Comparison of ENCODE assay signal across 9 cellular contexts in genomic region chr17:76241205-76241539, GRCh38. TPM values are rescaled to one million over a fixed set of nuclear protein-coding genes. Genes with fewer than 3 reads are reported as not detected.
A peak's percentile ranks its signal among the peaks of the same experiment; 100 is the strongest.
DNase-seq lines count a peak whose midpoint lies in the region; ATAC-seq and TF ChIP-seq lines count a peak whose summit lies in the region.
"Had no signal": no experiment of that assay in that cellular context is flagged by ENCODE, and none has a peak within 500 bp of the region (broad histone marks: within the 10 kb centered on the region; RNA-seq: fewer than 3 reads in every experiment).

No MANE protein-coding gene starts in this region.

- H3K4me1 ChIP-seq in colonic mucosa (no peaks in the 10 kb centered on the region), mononuclear cell (ENCODE audit: insufficient read depth, low read length) (peaks cover 37% of the 10 kb centered on the region), uterus (no peaks in the 10 kb centered on the region)

- no peaks in the 10 kb centered on the region for H3K9me3 Mint-ChIP-seq in activated naive CD4-positive, alpha-beta T cell treated with anti-CD3 and anti-CD28 coated beads, Interleukin-2, amount 50 U/mL, for 24 hours

- H3K27me3 Mint-ChIP-seq in activated naive CD4-positive, alpha-beta T cell treated with anti-CD3 and anti-CD28 coated beads, Interleukin-2, amount 50 U/mL, for 24 hours: no peaks in the 10 kb centered on the region

- H3K27me3 ChIP-seq in colonic mucosa: no peaks in the 10 kb centered on the region
- peaks cover 52% of the 10 kb centered on the region for H3K27me3 ChIP-seq in mononuclear cell (ENCODE audit: insufficient read depth, low read length)
- H3K27me3 ChIP-seq in uterus: peaks cover 0 to 4% of the 10 kb centered on the region in 2 donors

- no peak for DNase-seq in activated naive CD4-positive, alpha-beta T cell treated with anti-CD3 and anti-CD28 coated beads, Interleukin-2, amount 50 U/mL, for 16 hours
- no peak for DNase-seq in colonic mucosa
- peak in 1 of 2 donors; percentile 31 for DNase-seq in uterus
- DNase-seq in effector CD8-positive, alpha-beta T cell (lab: John Stamatoyannopoulos, UW): no peak
- no peak for DNase-seq in SW 1271 (lab: John Stamatoyannopoulos, UW)
- DNase-seq: GF-D8 had no signal

- TF ChIP-seq POLR2A in uterus (IDR thresholded peaks at IDR 0.05): no peak

- H3K27ac ChIP-seq in colonic mucosa (peak overlapping the region; percentile 29), uterus (no peak overlapping the region)

- H3K4me3 Mint-ChIP-seq in activated naive CD4-positive, alpha-beta T cell treated with anti-CD3 and anti-CD28 coated beads, Interleukin-2, amount 50 U/mL, for 24 hours: peak overlapping the region; percentile 91

- H3K9me3 ChIP-seq in colonic mucosa (no peaks in the 10 kb centered on the region), mononuclear cell (ENCODE audit: low read depth, low read length) (no peaks in the 10 kb centered on the region), uterus (no peaks in the 10 kb centered on the region)

- H3K4me1 Mint-ChIP-seq in activated naive CD4-positive, alpha-beta T cell treated with anti-CD3 and anti-CD28 coated beads, Interleukin-2, amount 50 U/mL, for 24 hours: peaks cover 80% of the 10 kb centered on the region

- H3K9ac ChIP-seq in colonic mucosa (ENCODE audit: low read depth in 2 of 2, low read length in 2 of 2): peak overlapping the region; percentile 73 to 85

- H3K36me3 Mint-ChIP-seq in activated naive CD4-positive, alpha-beta T cell treated with anti-CD3 and anti-CD28 coated beads, Interleukin-2, amount 50 U/mL, for 24 hours: peaks cover 2% of the 10 kb centered on the region

- peak overlapping the region; percentile 84 for H3K27ac Mint-ChIP-seq in activated naive CD4-positive, alpha-beta T cell treated with anti-CD3 and anti-CD28 coated beads, Interleukin-2, amount 50 U/mL, for 24 hours

- TF ChIP-seq CTCF in colonic mucosa (IDR thresholded peaks at IDR 0.05) (no peak), uterus (IDR thresholded peaks at IDR 0.05) (no peak)

- peak overlapping the region; percentile 56 for H3K4me3 ChIP-seq in colonic mucosa
- H3K4me3 ChIP-seq in mononuclear cell (ENCODE audit: low read length): peak overlapping the region; percentile 52
- H3K4me3 ChIP-seq in uterus: peak overlapping the region; percentile 41 to 45

- intact Hi-C loops in colonic mucosa (cut with DNase I) (no loop called here), uterus (cut with DNase I; ENCODE audit: low total_unique reads) (loop anchor here (10.0 kb wide), 1 partner anchor 504 kb away; no protein-coding TSS in a partner anchor)

- H3K36me3 ChIP-seq in colonic mucosa: no peaks in the 10 kb centered on the region
- H3K36me3 ChIP-seq in uterus: no peaks in the 10 kb centered on the region

- ATAC-seq in GM18502 (IDR thresholded peaks at IDR 0.05; ENCODE audit: poor library complexity, unreplicated experiment): no peak

RNA-seq across cellular contexts. Expression of gene RNF157, which starts 0.9 kb away (rescaled TPM):
- total RNA-seq in colonic mucosa: 10 to 100 TPM; 23.7 to 30.2 TPM
- total RNA-seq in mononuclear cell: 19.1 TPM
- total RNA-seq in uterus: 1 to 10 TPM in 3 of 4 donors, under 1 TPM in 1; 0.77 to 5.7 (median 1.7) TPM

RNA-seq across cellular contexts. Expression of gene UBALD2, which starts 24.0 kb away (rescaled TPM):
- total RNA-seq in colonic mucosa (10 to 100 TPM; 77.1 to 90.1 TPM), mononuclear cell (35.3 TPM), uterus (10 to 100 TPM in 2 of 4 donors, 1 to 10 TPM in 2; 2.0 to 17.4 (median 9.2) TPM)
